ENCODE assay signal across 8 cellular contexts in genomic region chr15:84845631-84846030, GRCh38. TPM values are rescaled to one million over a fixed set of nuclear protein-coding genes. Genes with fewer than 3 reads are reported as not detected.
DNase-seq lines count a peak whose midpoint lies in the region; ATAC-seq and TF ChIP-seq lines count a peak whose summit lies in the region.
"Not testable (repeated sequence)": the region's sequence is repeated elsewhere in the genome, so short reads cannot be mapped to it uniquely, and the experiment has no call there.

No MANE protein-coding gene starts in this region.

- H4K20me1 ChIP-seq in smooth muscle cell (ENCODE audit: low read depth): not testable (repeated sequence)

- WGBS in smooth muscle cell (ENCODE audit: low lambda C conversion rate): 77% methylated on average over 7 of the region's 7 CpGs

- not testable (repeated sequence) for H2AFZ ChIP-seq in smooth muscle cell (ENCODE audit: low read depth)

- H3K27ac ChIP-seq in A673 (ENCODE audit: low read depth, low read length, poor library complexity, severe bottlenecking); epithelial cell of prostate; smooth muscle cell (ENCODE audit: low read depth): not testable (repeated sequence)

- H3K4me2 ChIP-seq in smooth muscle cell: not testable (repeated sequence)

- H3K79me2 ChIP-seq in smooth muscle cell (ENCODE audit: low read depth): not testable (repeated sequence)

- not testable (repeated sequence) for H3K4me3 ChIP-seq in A673 (ENCODE audit: low read depth, low read length, poor library complexity, severe bottlenecking); GM12865 (ENCODE audit: low read depth, low read length); smooth muscle cell

- TF ChIP-seq CTCF in A673 (conservative IDR thresholded peaks at IDR 0.05; ENCODE audit: low read depth, low read length) (peak; percentile 66), GM12865 (IDR thresholded peaks at IDR 0.05; ENCODE audit: insufficient read depth, low read depth, low read length, missing control alignments) (peak; percentile 60), smooth muscle cell (IDR thresholded peaks at IDR 0.05; ENCODE audit: borderline replicate concordance, insufficient read depth, poor library complexity, severe bottlenecking) (peak; percentile 58)

- H3F3A ChIP-seq in smooth muscle cell (ENCODE audit: low read depth): not testable (repeated sequence)

- peaks cover 12% of the 10 kb centered on the region for H3K9me3 ChIP-seq in A673 (ENCODE audit: low read depth, low read length, poor library complexity, severe bottlenecking)
- not testable (repeated sequence) for H3K9me3 ChIP-seq in smooth muscle cell (replicated peaks; ENCODE audit: low read depth)

- POLR2A ChIA-PET in A673 (lab: Charles Lee; ENCODE audit: low non-redundant PET): interaction anchor here (0.7 kb wide), 1 partner anchor 33 kb away, joined by 8 read pairs; no protein-coding TSS in a partner anchor

- DNase-seq in A673 (ENCODE audit: low spot score) (peak; percentile 71), GM12865 (ENCODE audit: low read depth) (peak; percentile 66), MV-4-11 (lab: John Stamatoyannopoulos, UW) (peak; percentile 43), SKM-1 (lab: John Stamatoyannopoulos, UW; ENCODE audit: unreplicated experiment) (peak; percentile 34), epithelial cell of prostate (ENCODE audit: low read depth, low spot score) (peak; percentile 8), left lobe of liver (ENCODE audit: low spot score) (peak; percentile 76)
- peak; percentile 61 to 67 for DNase-seq in activated T-cell treated with anti-CD3 and anti-CD28 coated beads, Interleukin-2, amount 50 U/mL, for 48 hours
- DNase-seq in smooth muscle cell (lab: John Stamatoyannopoulos, UW; ENCODE audit: unreplicated experiment): not testable (repeated sequence)

- peak; percentile 64 for ATAC-seq in left lobe of liver

- BruUV-seq in A673 (replicated peaks; lab: Mats Ljungman, UMichigan): not testable (repeated sequence)

- CTCF ChIA-PET in A673 (lab: Charles Lee): not testable (repeated sequence)

- not testable (repeated sequence) for H3K4me1 ChIP-seq in A673 (ENCODE audit: insufficient read depth, low read length, poor library complexity, severe bottlenecking); smooth muscle cell (ENCODE audit: low read depth)

- H3K36me3 ChIP-seq in A673 (ENCODE audit: insufficient read depth, low read length, poor library complexity, severe bottlenecking); smooth muscle cell (ENCODE audit: low read depth): not testable (repeated sequence)

- intact Hi-C loops in A673 (cut with micrococcal nuclease; ENCODE audit: unreplicated experiment): loop anchor here (10.0 kb wide), 1 partner anchor 199 kb away; no protein-coding TSS in a partner anchor

- H3K27me3 ChIP-seq in A673 (replicated peaks; ENCODE audit: insufficient read depth, low read depth, low read length, poor library complexity); smooth muscle cell (ENCODE audit: low read depth): not testable (repeated sequence)

- not testable (repeated sequence) for H3K9ac ChIP-seq in smooth muscle cell (ENCODE audit: low read depth)

RNA-seq across cellular contexts. Expression of gene ALPK3, which starts 28.5 kb away (rescaled TPM):
- total RNA-seq in A673 (2021) (0.67 and 0.70 TPM in 2 replicates), left lobe of liver (2.7 TPM), smooth muscle cell (10.4 and 18.8 TPM in 2 replicates)
- 3.5 and 6.1 TPM in 2 replicates for polyA plus RNA-seq in smooth muscle cell

RNA-seq across cellular contexts. Expression of gene SLC28A1, which starts 38.8 kb away (rescaled TPM):
- total RNA-seq in A673 (2021) (not detected in 2 replicates), left lobe of liver (64.6 TPM), smooth muscle cell (not detected in 2 replicates)
- polyA plus RNA-seq in smooth muscle cell: 0.09 and 0.63 TPM in 2 replicates

Comparison
In these comparisons a context has a peak if more than half of its experiments do, and no peak if none do; other contexts are left out.
1. RNA of gene SLC28A1, which starts 38.8 kb away (total RNA-seq): 64.6 TPM in left lobe of liver (single experiment); not detected in A673 and not detected in smooth muscle cell; every median in the first group is over 10 times any median in the second.
2. Peak in every context shown above with its lines, with median percentiles within 50 percentile points of each other: CTCF ChIP-seq.